ENCODE assay signal across 21 cellular contexts in the genomic region with DNA sequence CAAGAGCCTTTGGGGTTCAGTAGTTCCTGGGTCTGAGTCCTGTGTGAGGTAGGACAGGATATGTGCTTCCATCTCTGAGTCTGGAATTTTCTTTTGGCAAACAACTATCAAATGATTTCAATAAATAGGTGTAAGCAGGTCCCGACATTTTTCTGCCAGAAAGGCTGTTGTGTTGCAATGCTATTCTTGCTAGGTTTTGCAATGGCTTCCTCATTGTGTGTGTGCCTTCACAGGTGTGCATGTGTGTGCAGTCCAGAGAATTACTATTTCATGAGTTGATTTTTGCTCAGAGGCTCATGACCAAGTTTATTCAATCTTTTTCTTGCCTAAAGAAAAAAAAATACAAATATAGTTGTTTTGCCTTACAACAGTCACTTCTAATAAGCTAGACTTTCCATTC.
"Had no signal": no experiment of that assay in that cellular context is flagged by ENCODE, and none has a peak within 500 bp of the region (broad histone marks: within the 10 kb centered on the region; RNA-seq: fewer than 3 reads in every experiment).

No MANE protein-coding gene starts in this region.

- H3K4me3 Mint-ChIP-seq: naive thymus-derived CD8-positive, alpha-beta T cell; type B pancreatic cell had no signal

- DNase-seq: cortex of kidney; dorsolateral prefrontal cortex; effector CD8-positive, alpha-beta T cell; esophagus squamous epithelium; foreskin fibroblast; glutamatergic neuron; kidney; left cardiac atrium; mucosa of descending colon; naive thymus-derived CD8-positive, alpha-beta T cell; ovary; sigmoid colon; stimulated activated naive CD4-positive, alpha-beta T cell; stomach; substantia nigra had no signal

- H3K27ac Mint-ChIP-seq: naive thymus-derived CD8-positive, alpha-beta T cell; type B pancreatic cell had no signal

- H3K9me3 ChIP-seq: esophagus squamous epithelium, gastroesophageal sphincter, mucosa of descending colon, neutrophil, ovary, right atrium auricular region, sigmoid colon, stomach had no signal

- H3K4me3 ChIP-seq: dorsolateral prefrontal cortex, esophagus squamous epithelium, gastroesophageal sphincter, mucosa of descending colon, ovary, right atrium auricular region, sigmoid colon, skin epidermis, stomach had no signal

- H3K9me3 Mint-ChIP-seq: naive thymus-derived CD8-positive, alpha-beta T cell; type B pancreatic cell had no signal

- H3K4me1 Mint-ChIP-seq: naive thymus-derived CD8-positive, alpha-beta T cell had no signal

- H3K4me1 ChIP-seq: gastroesophageal sphincter, right atrium auricular region, sigmoid colon had no signal

- H3K36me3 ChIP-seq: esophagus squamous epithelium, gastroesophageal sphincter, neutrophil, ovary, right atrium auricular region, sigmoid colon, stomach had no signal

- H3K27me3 ChIP-seq: ovary, right atrium auricular region, sigmoid colon, stomach had no signal

- FAIRE-seq: kidney, urothelium cell line had no signal

- H3K36me3 Mint-ChIP-seq: naive thymus-derived CD8-positive, alpha-beta T cell; type B pancreatic cell had no signal

- H3K27ac ChIP-seq: dorsolateral prefrontal cortex, esophagus squamous epithelium, gastroesophageal sphincter, neutrophil, ovary, right atrium auricular region, sigmoid colon, stomach had no signal
